8 cellular contexts compared by ENCODE assay signal in the genomic region with DNA sequence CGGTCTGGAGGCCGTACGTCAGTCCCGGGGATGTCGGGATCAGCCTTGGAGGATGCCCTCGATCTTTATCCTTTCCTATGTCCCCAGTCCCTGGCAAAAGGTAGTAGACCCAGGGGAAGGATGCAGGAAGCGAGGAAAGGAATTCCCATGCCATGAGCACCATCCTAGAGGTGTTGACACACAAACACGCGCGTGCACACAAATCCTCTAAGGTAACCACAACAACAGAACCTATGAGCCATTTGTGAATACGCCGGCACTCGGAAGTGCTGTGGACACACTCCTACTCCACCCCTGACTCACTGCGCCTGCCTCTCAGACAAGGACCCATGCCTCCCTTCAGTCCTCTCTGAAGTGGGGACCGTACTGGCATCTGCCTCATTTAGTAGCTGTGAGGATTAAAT. TPM values are rescaled to one million over a fixed set of nuclear protein-coding genes. Genes with fewer than 3 reads are reported as not detected.
DNase-seq lines count a peak whose midpoint lies in the region; ATAC-seq and TF ChIP-seq lines count a peak whose summit lies in the region.

No MANE protein-coding gene starts in this region.

- no peaks in the 10 kb centered on the region for H4K20me1 ChIP-seq in SU-DHL-6 (ENCODE audit: low read depth, low read length)

- peak overlapping the region; percentile 67 for H3K4me3 Mint-ChIP-seq in stimulated activated naive CD8-positive, alpha-beta T cell treated with anti-CD3 and anti-CD28 coated beads, Interleukin-15, Interleukin-2, amounts not matched to agents 100 ng/mL and 50 ng/mL, for 24 hours

- no peaks in the 10 kb centered on the region for H3K9me2 ChIP-seq in SU-DHL-6 (replicated peaks; ENCODE audit: insufficient read depth, low read length)

- H3K79me2 ChIP-seq in ACC112 (ENCODE audit: control insufficient read depth, insufficient read depth, low read length, unreplicated experiment) (no peaks in the 10 kb centered on the region), SU-DHL-6 (ENCODE audit: insufficient read depth, low read length) (no peaks in the 10 kb centered on the region)

- DNase-seq in H7 = no peak
- DNase-seq in coronary artery (ENCODE audit: low spot score) = no peak
- DNase-seq in central memory CD4-positive, alpha-beta T cell = no peak

- H3K27me3 ChIP-seq in ACC112 (ENCODE audit: insufficient read depth, low read length) (no peaks in the 10 kb centered on the region), H7 (ENCODE audit: control insufficient read depth, insufficient read depth, low read length) (peaks cover 11% of the 10 kb centered on the region), SU-DHL-6 (ENCODE audit: low read length) (no peaks in the 10 kb centered on the region), mononuclear cell (ENCODE audit: insufficient read depth, low read length) (peaks cover 24% of the 10 kb centered on the region)

- H3K36me3 ChIP-seq in ACC112 (ENCODE audit: insufficient read depth, low read length) (no peaks in the 10 kb centered on the region), H7 (replicated peaks; ENCODE audit: control insufficient read depth, insufficient read depth, low read length) (no peaks in the 10 kb centered on the region), SU-DHL-6 (ENCODE audit: low read length) (no peaks in the 10 kb centered on the region)

- H3K27me3 Mint-ChIP-seq in stimulated activated naive CD8-positive, alpha-beta T cell treated with anti-CD3 and anti-CD28 coated beads, Interleukin-15, Interleukin-2, amounts not matched to agents 100 ng/mL and 50 ng/mL, for 24 hours = peaks cover 14% of the 10 kb centered on the region

- peak overlapping the region; percentile 72 for H2AFZ ChIP-seq in ACC112 (ENCODE audit: low read length, unreplicated experiment)
- H2AFZ ChIP-seq in SU-DHL-6 (ENCODE audit: low read depth, low read length, severe bottlenecking) = peak overlapping the region; percentile 98

- no peaks in the 10 kb centered on the region for H3K36me3 Mint-ChIP-seq in stimulated activated naive CD8-positive, alpha-beta T cell treated with anti-CD3 and anti-CD28 coated beads, Interleukin-15, Interleukin-2, amounts not matched to agents 100 ng/mL and 50 ng/mL, for 24 hours (ENCODE audit: low read depth)

- H3K27ac ChIP-seq in ACC112 (ENCODE audit: low read depth, low read length) (peak overlapping the region; percentile 97), SU-DHL-6 (ENCODE audit: low read depth, low read length) (no peak overlapping the region), coronary artery (peak overlapping the region; percentile 90 to 93)

- H3K4me2 ChIP-seq in SU-DHL-6 (ENCODE audit: low read depth, low read length, poor library complexity, severe bottlenecking) = peak overlapping the region; percentile 72

- peaks cover 16% of the 10 kb centered on the region for H3K4me1 Mint-ChIP-seq in stimulated activated naive CD8-positive, alpha-beta T cell treated with anti-CD3 and anti-CD28 coated beads, Interleukin-15, Interleukin-2, amounts not matched to agents 100 ng/mL and 50 ng/mL, for 24 hours (ENCODE audit: low read depth)

- H3K4me3 ChIP-seq in ACC112 (ENCODE audit: low read depth, low read length) (peak overlapping the region; percentile 76), H7 (ENCODE audit: insufficient read depth, low read depth, low read length) (peak overlapping the region; percentile 72), SU-DHL-6 (ENCODE audit: insufficient read depth, low read length, poor library complexity, severe bottlenecking) (peak overlapping the region; percentile 78), coronary artery (peak overlapping the region; percentile 87), mononuclear cell (ENCODE audit: low read length) (peak overlapping the region; percentile 58)

- TF ChIP-seq CTCF in SU-DHL-6 (IDR thresholded peaks at IDR 0.05; ENCODE audit: insufficient read depth, low read length, poor library complexity, severe bottlenecking) (no peak), coronary artery (IDR thresholded peaks at IDR 0.05) (peak; percentile 1)

- H3F3A ChIP-seq in SU-DHL-6 (ENCODE audit: insufficient read depth) = no peaks in the 10 kb centered on the region

- H3K4me1 ChIP-seq in ACC112 (ENCODE audit: control insufficient read depth, insufficient read depth, low read length, unreplicated experiment) = peaks cover 34% of the 10 kb centered on the region
- H3K4me1 ChIP-seq in mononuclear cell (ENCODE audit: insufficient read depth, low read length) = peaks cover 22% of the 10 kb centered on the region

- ATAC-seq in GM18520 (IDR thresholded peaks at IDR 0.05; ENCODE audit: unreplicated experiment) = no peak

- no peaks in the 10 kb centered on the region for H3K9me3 Mint-ChIP-seq in stimulated activated naive CD8-positive, alpha-beta T cell treated with anti-CD3 and anti-CD28 coated beads, Interleukin-15, Interleukin-2, amounts not matched to agents 100 ng/mL and 50 ng/mL, for 24 hours

- H3K27ac Mint-ChIP-seq in stimulated activated naive CD8-positive, alpha-beta T cell treated with anti-CD3 and anti-CD28 coated beads, Interleukin-15, Interleukin-2, amounts not matched to agents 100 ng/mL and 50 ng/mL, for 24 hours = peak overlapping the region; percentile 24

- no peaks in the 10 kb centered on the region for H3K9me3 ChIP-seq in SU-DHL-6 (ENCODE audit: insufficient read depth, low read length)
- no peaks in the 10 kb centered on the region for H3K9me3 ChIP-seq in mononuclear cell (ENCODE audit: low read depth, low read length)

- peak overlapping the region; percentile 73 for H3K9ac ChIP-seq in SU-DHL-6 (ENCODE audit: low read length)

RNA-seq across cellular contexts. Expression of gene MLPH, which starts 11.3 kb away (rescaled TPM):
- 1.1 and 6.1 TPM in 2 replicates for total RNA-seq in H7 (2014; rRNA removed; shearing (Covaris generic))
- total RNA-seq in mononuclear cell = not detected
